Comparison of ENCODE assay signal across 1 cellular context in genomic region chr11:6608011-6608410, GRCh38.
TF ChIP-seq lines count a peak whose summit lies in the region.

No MANE protein-coding gene starts in this region.

TF ChIP-seq in SK-N-SH, 30 proteins besides CTCF, POLR2A, EP300 and RAD21 (continued from another document):
- no peak for TF ChIP-seq REST (IDR thresholded peaks at IDR 0.05; ENCODE audit: low read depth, low read length)
- no peak for TF ChIP-seq MXI1 (IDR thresholded peaks at IDR 0.05; ENCODE audit: low read depth, low read length)
